Comparison of ENCODE assay signal across 8 cellular contexts in the genomic region with DNA sequence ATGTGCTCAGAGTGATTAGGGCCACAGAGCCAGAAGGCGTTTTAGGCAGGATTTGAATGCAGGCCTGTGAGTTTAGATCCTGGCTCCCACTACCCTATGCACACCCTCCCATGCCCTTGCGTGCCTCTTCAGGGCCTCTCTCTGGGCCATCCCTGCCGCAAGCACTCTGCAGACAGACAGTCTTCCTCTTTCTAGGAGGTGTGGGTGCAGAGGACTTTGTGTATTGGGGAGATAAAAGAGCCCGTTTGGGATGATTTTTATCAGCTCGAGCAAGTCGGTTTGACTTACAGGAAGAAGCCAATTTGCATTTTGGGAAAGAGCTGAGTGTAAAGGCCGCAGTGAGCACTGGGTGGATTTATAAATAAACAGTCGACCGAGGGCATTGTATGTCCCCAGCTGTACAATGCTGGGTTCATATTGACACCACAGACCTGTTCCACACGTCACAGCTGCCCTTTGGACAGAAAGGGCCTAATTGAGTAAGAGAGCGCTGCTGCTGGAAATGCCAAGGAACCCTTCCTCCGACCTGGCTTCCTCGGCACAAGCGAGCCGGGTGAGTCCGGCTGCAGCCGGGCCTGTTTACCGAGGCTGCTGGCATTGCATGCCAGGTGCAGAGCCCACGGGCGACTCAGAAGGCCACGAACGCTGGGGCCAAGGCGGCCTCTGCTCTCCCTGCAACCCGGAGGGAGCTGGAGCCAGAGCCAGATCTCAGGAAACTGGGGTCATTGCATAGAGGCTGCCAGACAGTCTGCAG. TPM values are rescaled to one million over a fixed set of nuclear protein-coding genes. Genes with fewer than 3 reads are reported as not detected.
A peak's percentile ranks its signal among the peaks of the same experiment; 100 is the strongest.
DNase-seq lines count a peak whose midpoint lies in the region; ATAC-seq and TF ChIP-seq lines count a peak whose summit lies in the region.

No MANE protein-coding gene starts in this region.

- H3K9me3 Mint-ChIP-seq in HFFc6 = no peaks in the 10 kb centered on the region
- no peaks in the 10 kb centered on the region for H3K9me3 Mint-ChIP-seq in stimulated activated naive B cell treated with anti-CD40 and anti-IgM and Interleukin-4, amounts not matched to agents 10 μg/mL and 1 μg/mL and 100 μg/mL, for 72 hours

- intact Hi-C loops in left cardiac atrium (cut with DNase I) = no loop called here

- H3K4me3 Mint-ChIP-seq in HFFc6 = no peak overlapping the region
- H3K4me3 Mint-ChIP-seq in stimulated activated naive B cell treated with anti-CD40 and anti-IgM and Interleukin-4, amounts not matched to agents 10 μg/mL and 1 μg/mL and 100 μg/mL, for 72 hours = peak overlapping the region; percentile 18 to 50

- peak; percentile 49 for DNase-seq in Ammon's horn (ENCODE audit: low spot score)
- no peak for DNase-seq in HFFc6
- DNase-seq in SHP77 treated with DMSO at 0.1 percent for 48 hours (lab: John Stamatoyannopoulos, UW) = peak; percentile 39
- DNase-seq in left cardiac atrium = peak; percentile 69
- peak; percentile 78 for DNase-seq in stimulated activated naive B cell treated with anti-CD40 and anti-IgM and Interleukin-4, amounts not matched to agents 10 μg/mL and 1 μg/mL and 100 μg/mL, for 72 hours

- ATAC-seq in left cardiac atrium = peak; percentile 18 to 67
- peak; percentile 79 to 85 for ATAC-seq in stimulated activated naive B cell treated with anti-CD40 and anti-IgM and Interleukin-4, amounts not matched to agents 10 μg/mL and 1 μg/mL and 100 μg/mL, for 72 hours (replicated peaks)
- no peak for ATAC-seq in HG03460 (IDR thresholded peaks at IDR 0.05; ENCODE audit: unreplicated experiment)
- ATAC-seq in GM21786 (IDR thresholded peaks at IDR 0.05; ENCODE audit: unreplicated experiment) = no peak
- no peak for ATAC-seq in HG03135 (IDR thresholded peaks at IDR 0.05; ENCODE audit: unreplicated experiment)

- no peak for TF ChIP-seq CTCF in HFFc6 (IDR thresholded peaks at IDR 0.05)

- H3K27ac Mint-ChIP-seq in HFFc6 = peak overlapping the region; percentile 49
- H3K27ac Mint-ChIP-seq in stimulated activated naive B cell treated with anti-CD40 and anti-IgM and Interleukin-4, amounts not matched to agents 10 μg/mL and 1 μg/mL and 100 μg/mL, for 72 hours = peak overlapping the region; percentile 80

- H3K4me1 Mint-ChIP-seq in HFFc6 (ENCODE audit: low read depth) = peaks cover 90% of the 10 kb centered on the region
- H3K4me1 Mint-ChIP-seq in stimulated activated naive B cell treated with anti-CD40 and anti-IgM and Interleukin-4, amounts not matched to agents 10 μg/mL and 1 μg/mL and 100 μg/mL, for 72 hours = peaks cover 46 to 79% of the 10 kb centered on the region in 2 donors

- peaks cover 6% of the 10 kb centered on the region; the same call in 1 of the 2 replicates for H3K27me3 Mint-ChIP-seq in HFFc6 (ENCODE audit: insufficient read depth)
- H3K27me3 Mint-ChIP-seq in stimulated activated naive B cell treated with anti-CD40 and anti-IgM and Interleukin-4, amounts not matched to agents 10 μg/mL and 1 μg/mL and 100 μg/mL, for 72 hours = peaks cover 35 to 47% of the 10 kb centered on the region in 2 donors

- H3K36me3 Mint-ChIP-seq in HFFc6 (ENCODE audit: low read depth) = peaks cover 23% of the 10 kb centered on the region
- peaks cover 0 to 2% of the 10 kb centered on the region in 2 donors for H3K36me3 Mint-ChIP-seq in stimulated activated naive B cell treated with anti-CD40 and anti-IgM and Interleukin-4, amounts not matched to agents 10 μg/mL and 1 μg/mL and 100 μg/mL, for 72 hours

RNA-seq across cellular contexts. Expression of gene ZMIZ1, which starts 25.1 kb away (rescaled TPM):
- total RNA-seq in HFFc6 (2021; fragmentation: NEBNext Ultra II Directional; extraction: Animal tissue kit (Norgen Biotek cat#: 25700)) = 10 to 100 TPM; 38.6 to 60.3 (median 51.2) TPM
- total RNA-seq in left cardiac atrium = 10 to 100 TPM; 51.4 to 58.0 TPM

Comparison
In these comparisons a context has a peak if more than half of its experiments do, and no peak if none do; other contexts are left out.
1. ATAC-seq: peak in left cardiac atrium (2 of 2) and stimulated activated naive B cell treated with anti-CD40 and anti-IgM and Interleukin-4, amounts not matched to agents 10 μg/mL and 1 μg/mL and 100 μg/mL, for 72 hours (2 of 2); none in HG03460 (single experiment), GM21786 (single experiment) and HG03135 (single experiment).